ENCODE assay signal across 27 cellular contexts in the genomic region with DNA sequence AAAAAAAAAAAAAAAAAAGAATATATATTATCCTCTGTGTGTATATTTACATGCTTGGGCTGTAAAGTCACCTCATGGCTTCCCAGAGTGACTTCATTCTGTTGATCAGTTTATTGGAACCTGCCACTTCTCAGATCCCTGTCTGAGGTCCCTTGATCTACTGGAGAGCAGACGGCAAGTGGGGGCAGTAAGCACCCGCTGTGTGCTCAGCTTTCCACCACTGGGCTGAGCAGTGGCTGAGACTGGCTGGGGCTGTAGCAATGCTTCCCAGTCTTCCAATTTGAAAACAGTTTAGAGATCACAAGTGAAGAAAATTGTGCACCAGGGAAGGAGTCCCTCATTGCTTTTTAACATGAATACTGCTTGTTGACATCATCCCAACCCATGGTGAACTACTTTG.
"Had no signal": no experiment of that assay in that cellular context is flagged by ENCODE, and none has a peak within 500 bp of the region (broad histone marks: within the 10 kb centered on the region; RNA-seq: fewer than 3 reads in every experiment).

No MANE protein-coding gene starts in this region.

- H3K36me3 ChIP-seq: ascending aorta, brain microvascular endothelial cell, colonic mucosa, left ventricle myocardium inferior, thoracic aorta had no signal

- H3K4me3 ChIP-seq: adrenal gland, ascending aorta, colonic mucosa, left ventricle myocardium inferior, right lobe of liver, SK-N-MC, thoracic aorta had no signal

- ATAC-seq: activated CD4-positive, CD25-positive, alpha-beta regulatory T cell treated with anti-CD3 and anti-CD28 coated beads, Interleukin-2, amount 50 U/mL, for 24 hours; activated CD8-positive, alpha-beta memory T cell treated with anti-CD3 and anti-CD28 coated beads, Interleukin-2, amount 10 ng/mL, durations not matched to agents 7 days and 5 days; activated CD8-positive, alpha-beta T cell treated with anti-CD3 and anti-CD28 coated beads for 36 hours; foreskin keratinocyte; right lobe of liver; T-cell had no signal

- H3K4me3 Mint-ChIP-seq: activated CD4-positive, alpha-beta T cell treated with anti-CD3 and anti-CD28 coated beads, Interleukin-2, amount 10 ng/mL, durations not matched to agents 24 days and 14 days; activated CD8-positive, alpha-beta memory T cell treated with anti-CD3 and anti-CD28 coated beads, Interleukin-2, amount 10 ng/mL, durations not matched to agents 7 days and 5 days; activated CD8-positive, alpha-beta T cell treated with anti-CD3 and anti-CD28 coated beads for 36 hours; activated naive CD8-positive, alpha-beta T cell; activated T-helper 1 cell treated with anti-CD3 and anti-CD28 coated beads, Interleukin-12 subunit alpha, Interleukin-12 subunit beta, Interleukin-2, Interleukin-4 antibody, amounts not matched to agents 30 ng/mL and 10 ng/mL and 1 ng/mL, durations not matched to agents 14 hours and 24 hours and 36 hours; central memory CD8-positive, alpha-beta T cell; nephron; T-cell; T-helper 2 cell treated with Interferon-gamma antibody and Interleukin-4, amounts not matched to agents 5 μg/mL and 100 μg/mL, for 36 hours had no signal

- H3K27ac Mint-ChIP-seq: activated CD4-positive, alpha-beta T cell treated with anti-CD3 and anti-CD28 coated beads, Interleukin-2, amount 10 ng/mL, durations not matched to agents 24 days and 14 days; activated CD8-positive, alpha-beta memory T cell treated with anti-CD3 and anti-CD28 coated beads, Interleukin-2, amount 10 ng/mL, durations not matched to agents 7 days and 5 days; activated CD8-positive, alpha-beta T cell treated with anti-CD3 and anti-CD28 coated beads for 36 hours; activated naive CD8-positive, alpha-beta T cell; activated T-helper 1 cell treated with anti-CD3 and anti-CD28 coated beads, Interleukin-12 subunit alpha, Interleukin-12 subunit beta, Interleukin-2, Interleukin-4 antibody, amounts not matched to agents 30 ng/mL and 10 ng/mL and 1 ng/mL, durations not matched to agents 14 hours and 24 hours and 36 hours; nephron; T-cell; T-helper 2 cell treated with Interferon-gamma antibody and Interleukin-4, amounts not matched to agents 5 μg/mL and 100 μg/mL, for 36 hours had no signal

- H3K27ac ChIP-seq: adrenal gland, ascending aorta, brain microvascular endothelial cell, colonic mucosa, foreskin keratinocyte, left ventricle myocardium inferior, parathyroid adenoma, right lobe of liver, SK-N-MC, thoracic aorta, VCaP had no signal

- H3K27me3 Mint-ChIP-seq: activated CD4-positive, alpha-beta T cell treated with anti-CD3 and anti-CD28 coated beads, Interleukin-2, amount 10 ng/mL, durations not matched to agents 24 days and 14 days; activated CD8-positive, alpha-beta memory T cell treated with anti-CD3 and anti-CD28 coated beads, Interleukin-2, amount 10 ng/mL, durations not matched to agents 7 days and 5 days; activated CD8-positive, alpha-beta T cell treated with anti-CD3 and anti-CD28 coated beads for 36 hours; activated naive CD8-positive, alpha-beta T cell; T-cell had no signal

- H3K9me3 ChIP-seq: adrenal gland, ascending aorta, colonic mucosa, left ventricle myocardium inferior, right lobe of liver, thoracic aorta had no signal

- H3K4me1 ChIP-seq: adrenal gland, ascending aorta, colonic mucosa, left ventricle myocardium inferior, parathyroid adenoma, right lobe of liver had no signal

- DNase-seq: activated CD4-positive, alpha-beta T cell treated with anti-CD3 and anti-CD28 coated beads, Interleukin-2, amount 10 ng/mL, durations not matched to agents 24 days and 14 days; activated CD8-positive, alpha-beta memory T cell treated with anti-CD3 and anti-CD28 coated beads, Interleukin-2, amount 10 ng/mL, durations not matched to agents 7 days and 5 days; activated CD8-positive, alpha-beta T cell treated with anti-CD3 and anti-CD28 coated beads for 36 hours; brain microvascular endothelial cell; colonic mucosa; erythroblast; foreskin keratinocyte; hippocampal formation; left ventricle myocardium inferior; right lobe of liver; small intestine; stimulated activated CD4-positive, alpha-beta T cell treated with anti-CD3 and anti-CD28 coated beads, Interleukin-2, amount 100 ng/mL, for 48 hours; stimulated activated CD8-positive, alpha-beta memory T cell treated with anti-CD3 and anti-CD28 coated beads, Interleukin-4, amount 100 ng/mL, for 48 hours; stimulated activated naive CD4-positive, alpha-beta T cell; T-cell had no signal

- H3K9me3 Mint-ChIP-seq: activated CD4-positive, alpha-beta T cell treated with anti-CD3 and anti-CD28 coated beads, Interleukin-2, amount 10 ng/mL, durations not matched to agents 24 days and 14 days; activated CD8-positive, alpha-beta T cell treated with anti-CD3 and anti-CD28 coated beads for 36 hours; activated T-helper 1 cell treated with anti-CD3 and anti-CD28 coated beads, Interleukin-12 subunit alpha, Interleukin-12 subunit beta, Interleukin-2, Interleukin-4 antibody, amounts not matched to agents 30 ng/mL and 10 ng/mL and 1 ng/mL, durations not matched to agents 14 hours and 24 hours and 36 hours; central memory CD8-positive, alpha-beta T cell; nephron; T-cell; T-helper 2 cell treated with Interferon-gamma antibody and Interleukin-4, amounts not matched to agents 5 μg/mL and 100 μg/mL, for 36 hours had no signal

- H3K4me1 Mint-ChIP-seq: activated CD4-positive, alpha-beta T cell treated with anti-CD3 and anti-CD28 coated beads, Interleukin-2, amount 10 ng/mL, durations not matched to agents 24 days and 14 days; activated CD8-positive, alpha-beta memory T cell treated with anti-CD3 and anti-CD28 coated beads, Interleukin-2, amount 10 ng/mL, durations not matched to agents 7 days and 5 days; central memory CD8-positive, alpha-beta T cell; T-cell had no signal

- H3K36me3 Mint-ChIP-seq: activated CD8-positive, alpha-beta memory T cell treated with anti-CD3 and anti-CD28 coated beads, Interleukin-2, amount 10 ng/mL, durations not matched to agents 7 days and 5 days; activated naive CD8-positive, alpha-beta T cell; T-cell had no signal

- H3K27me3 ChIP-seq: adrenal gland, ascending aorta, brain microvascular endothelial cell, colonic mucosa, foreskin keratinocyte, right lobe of liver had no signal
